In the genomic region with DNA sequence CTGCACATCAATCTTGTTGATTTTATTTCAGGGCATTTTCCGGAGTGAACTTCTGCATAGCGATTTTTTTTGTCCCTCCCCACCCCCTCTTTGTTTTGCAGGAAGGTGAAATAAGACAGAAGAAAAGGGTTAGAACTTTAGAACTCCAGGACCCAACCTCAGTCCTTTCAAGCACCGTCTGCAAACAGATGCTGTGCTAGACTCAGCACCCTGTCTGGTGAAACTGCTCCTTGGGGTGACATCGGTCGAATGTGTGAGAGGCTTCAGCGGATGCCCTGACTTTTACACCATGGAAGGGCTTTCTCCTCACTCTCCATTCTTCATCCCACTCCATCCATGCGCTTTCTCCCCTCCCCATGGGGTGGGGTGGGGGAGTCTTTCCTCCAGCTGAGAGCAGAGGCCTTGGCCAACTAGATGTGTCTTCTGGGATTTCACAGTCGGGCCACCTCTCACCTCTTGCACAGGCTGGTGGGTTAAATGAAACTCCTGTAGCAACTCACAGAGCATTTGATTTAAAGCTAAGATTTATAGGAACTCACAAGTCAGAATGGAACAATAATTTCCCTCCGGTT, we compare ENCODE assay signal across 8 cellular contexts. TPM values are rescaled to one million over a fixed set of nuclear protein-coding genes. Genes with fewer than 3 reads are reported as not detected.
DNase-seq lines count a peak whose midpoint lies in the region; ATAC-seq and TF ChIP-seq lines count a peak whose summit lies in the region.

No MANE protein-coding gene starts in this region.

- H3K36me3 ChIP-seq in HUES48 (ENCODE audit: control insufficient read depth, insufficient read depth, low read length): no peaks in the 10 kb centered on the region

- TF ChIP-seq CTCF in fibroblast of pulmonary artery (IDR thresholded peaks at IDR 0.05; ENCODE audit: low read length, missing control alignments): no peak

- H3K9me3 ChIP-seq in HUES48 (ENCODE audit: control insufficient read depth, insufficient read depth, low read length): 0 out of 2 replicates have a peak, but pooled peaks cover 7% of the 10 kb centered on the region

- H3K4me1 Mint-ChIP-seq in activated CD8-positive, alpha-beta memory T cell treated with anti-CD3 and anti-CD28 coated beads, Interleukin-2, amount 10 ng/mL, durations not matched to agents 7 days and 5 days: peaks cover 17% of the 10 kb centered on the region

- H3K27ac Mint-ChIP-seq in activated CD8-positive, alpha-beta memory T cell treated with anti-CD3 and anti-CD28 coated beads, Interleukin-2, amount 10 ng/mL, durations not matched to agents 7 days and 5 days: peak overlapping the region; percentile 82

- ATAC-seq in activated CD8-positive, alpha-beta memory T cell treated with anti-CD3 and anti-CD28 coated beads, Interleukin-2, amount 10 ng/mL, durations not matched to agents 7 days and 5 days: peak; percentile 40
- ATAC-seq in HG03159 (IDR thresholded peaks at IDR 0.05; ENCODE audit: unreplicated experiment): no peak

- peak; percentile 46 for DNase-seq in activated CD8-positive, alpha-beta memory T cell treated with anti-CD3 and anti-CD28 coated beads, Interleukin-2, amount 10 ng/mL, durations not matched to agents 7 days and 5 days
- DNase-seq in fibroblast of pulmonary artery (ENCODE audit: low read depth) (no peak), Ammon's horn (ENCODE audit: low spot score) (no peak), iPS-NIHi11 (ENCODE audit: low spot score) (no peak), cerebellum (ENCODE audit: low spot score) (no peak)
- DNase-seq in stimulated activated CD4-positive, alpha-beta T cell treated with anti-CD3 and anti-CD28 coated beads, Interleukin-4, amount 100 ng/mL, for 1 hour: peak; percentile 17

- peak overlapping the region; percentile 61 for H3K4me3 ChIP-seq in HUES48 (ENCODE audit: low read depth, low read length)
- peak overlapping the region; percentile 54 for H3K4me3 ChIP-seq in fibroblast of pulmonary artery (replicated peaks; ENCODE audit: low read depth, low read length)

- H3K27me3 Mint-ChIP-seq in activated CD8-positive, alpha-beta memory T cell treated with anti-CD3 and anti-CD28 coated beads, Interleukin-2, amount 10 ng/mL, durations not matched to agents 7 days and 5 days: no peaks in the 10 kb centered on the region

- H3K36me3 Mint-ChIP-seq in activated CD8-positive, alpha-beta memory T cell treated with anti-CD3 and anti-CD28 coated beads, Interleukin-2, amount 10 ng/mL, durations not matched to agents 7 days and 5 days: no peaks in the 10 kb centered on the region

- H3K4me1 ChIP-seq in HUES48 (ENCODE audit: control insufficient read depth, insufficient read depth, low read length): peaks cover 13% of the 10 kb centered on the region

- H3K27me3 ChIP-seq in HUES48 (ENCODE audit: control insufficient read depth, insufficient read depth, low read length): peaks cover 49% of the 10 kb centered on the region

- peak overlapping the region; percentile 29 for H3K27ac ChIP-seq in HUES48 (ENCODE audit: low read depth, low read length)

- H3K4me3 Mint-ChIP-seq in activated CD8-positive, alpha-beta memory T cell treated with anti-CD3 and anti-CD28 coated beads, Interleukin-2, amount 10 ng/mL, durations not matched to agents 7 days and 5 days: peak overlapping the region; percentile 78

- CTCF ChIA-PET in activated CD8-positive, alpha-beta memory T cell treated with anti-CD3 and anti-CD28 coated beads, Interleukin-2, amount 10 ng/mL, durations not matched to agents 7 days and 5 days (lab: Charles Lee): interaction anchor here (0.7 to 1.5 kb wide), 5 partner anchors 9 to 34 kb away, joined by 3 to 5 read pairs (median 3); no protein-coding TSS in a partner anchor

- no peaks in the 10 kb centered on the region for H3K9me3 Mint-ChIP-seq in activated CD8-positive, alpha-beta memory T cell treated with anti-CD3 and anti-CD28 coated beads, Interleukin-2, amount 10 ng/mL, durations not matched to agents 7 days and 5 days (ENCODE audit: low read depth)

- H3K9ac ChIP-seq in HUES48 (ENCODE audit: low read depth, low read length): peak overlapping the region; percentile 18; the same call in 1 of the 2 replicates

RNA-seq across cellular contexts. Expression of a gene that starts 43.3 kb away (rescaled TPM):
- not detected for total RNA-seq in activated CD8-positive, alpha-beta memory T cell treated with anti-CD3 and anti-CD28 coated beads, Interleukin-2, amount 10 ng/mL, durations not matched to agents 7 days and 5 days
- total RNA-seq in cerebellum: not detected

Comparison
In these comparisons a context has a peak if more than half of its experiments do, and no peak if none do; other contexts are left out.
1. DNase-seq: peak in activated CD8-positive, alpha-beta memory T cell treated with anti-CD3 and anti-CD28 coated beads, Interleukin-2, amount 10 ng/mL, durations not matched to agents 7 days and 5 days (single experiment) and stimulated activated CD4-positive, alpha-beta T cell treated with anti-CD3 and anti-CD28 coated beads, Interleukin-4, amount 100 ng/mL, for 1 hour (single experiment); none in fibroblast of pulmonary artery (single experiment), Ammon's horn (single experiment), iPS-NIHi11 (single experiment) and cerebellum (single experiment).